Comparison of ENCODE assay signal across 8 cellular contexts in the genomic region with DNA sequence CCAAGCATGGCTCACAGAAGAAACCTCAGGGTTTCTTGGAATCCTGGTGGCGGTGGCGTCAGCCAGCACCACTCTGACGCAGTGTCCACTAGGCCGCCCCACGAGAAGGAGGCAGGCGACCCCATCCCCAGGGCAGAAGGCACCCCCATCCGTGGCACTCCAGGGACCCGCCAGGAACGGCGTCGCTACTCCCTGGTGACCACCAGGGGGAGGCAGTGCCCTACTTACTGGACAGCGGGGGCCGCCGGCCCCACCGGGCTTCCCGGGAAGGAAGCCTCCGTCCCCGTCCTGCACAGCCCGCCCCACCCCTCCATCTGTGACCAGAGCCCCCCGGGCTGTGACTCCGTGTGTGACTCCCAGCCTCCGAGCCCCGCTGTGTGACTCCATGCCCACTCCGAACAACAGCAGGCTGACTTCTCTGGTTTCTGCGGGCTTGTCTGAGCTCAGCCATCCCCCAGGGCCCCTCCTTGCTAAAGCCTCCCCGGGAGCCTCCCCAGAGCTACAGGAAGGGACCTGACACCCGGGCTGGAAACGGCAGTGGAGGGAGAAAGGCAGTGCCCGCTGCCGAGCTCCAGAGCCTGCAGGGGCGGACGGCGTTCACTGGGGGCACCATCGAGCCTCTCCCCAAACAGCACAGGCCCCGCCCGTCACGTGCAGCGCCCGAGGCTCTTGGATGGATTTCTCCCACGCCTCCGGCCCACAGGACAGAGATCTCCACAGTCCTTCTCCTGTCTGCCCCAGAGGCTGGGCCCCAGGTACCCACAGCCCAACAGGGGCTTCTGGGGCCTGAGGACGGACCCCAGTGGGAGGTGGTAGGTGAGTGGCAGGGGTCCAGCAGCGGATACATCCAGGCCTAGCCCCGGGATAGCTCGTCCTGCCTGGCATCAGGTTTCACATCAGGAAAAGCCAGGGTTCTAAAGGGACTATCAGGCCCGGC. TPM values are rescaled to one million over a fixed set of nuclear protein-coding genes. Genes with fewer than 3 reads are reported as not detected.
DNase-seq lines count a peak whose midpoint lies in the region; ATAC-seq and TF ChIP-seq lines count a peak whose summit lies in the region.

No MANE protein-coding gene starts in this region.

- H3K4me1 ChIP-seq in BLaER1, result peaks cover 15% of the 10 kb centered on the region; the same call in 1 of the 2 replicates
- no peaks in the 10 kb centered on the region for H3K4me1 ChIP-seq in MM.1S (ENCODE audit: low read length)

- H3K4me3 Mint-ChIP-seq in nephron progenitor cell, result peak overlapping the region; percentile 85

- H3K4me1 Mint-ChIP-seq in nephron progenitor cell, result peaks cover 29% of the 10 kb centered on the region

- H3K9me3 ChIP-seq in BLaER1 (no peaks in the 10 kb centered on the region; the same call in 1 of the 2 replicates), MM.1S (replicated peaks; ENCODE audit: insufficient read depth, low read length) (no peaks in the 10 kb centered on the region)

- H3K9me2 ChIP-seq in MM.1S (replicated peaks; ENCODE audit: insufficient read depth, low read length), result no peaks in the 10 kb centered on the region

- H3F3A ChIP-seq in MM.1S (ENCODE audit: insufficient read depth, low read length), result no peaks in the 10 kb centered on the region

- H3K27ac Mint-ChIP-seq in nephron progenitor cell, result peak overlapping the region; percentile 98

- TF ChIP-seq CTCF in MM.1S (IDR thresholded peaks at IDR 0.05; ENCODE audit: low read length) (peak; percentile 70), fibroblast of villous mesenchyme (IDR thresholded peaks at IDR 0.05; ENCODE audit: insufficient read depth, low read depth, low read length) (peak; percentile 78), nephron progenitor cell (IDR thresholded peaks at IDR 0.05) (peak; percentile 91)

- peak; percentile 63 for ATAC-seq in GM21390 (IDR thresholded peaks at IDR 0.05; ENCODE audit: unreplicated experiment)

- no peaks in the 10 kb centered on the region for H3K9me3 Mint-ChIP-seq in nephron progenitor cell

- no peaks in the 10 kb centered on the region for H3K79me2 ChIP-seq in MM.1S (ENCODE audit: low read length)

- peak overlapping the region; percentile 99 for H2AFZ ChIP-seq in MM.1S (ENCODE audit: low read length)

- H3K36me3 Mint-ChIP-seq in nephron progenitor cell (ENCODE audit: low read depth), result no peaks in the 10 kb centered on the region

- H4K20me1 ChIP-seq in BLaER1, result no peaks in the 10 kb centered on the region
- H4K20me1 ChIP-seq in MM.1S (ENCODE audit: insufficient read depth, low read length), result no peaks in the 10 kb centered on the region

- H3K27me3 ChIP-seq in BLaER1 (no peaks in the 10 kb centered on the region), MM.1S (replicated peaks; ENCODE audit: insufficient read depth, low read length) (peaks cover 70% of the 10 kb centered on the region)

- H3K36me3 ChIP-seq in BLaER1 (no peaks in the 10 kb centered on the region), MM.1S (replicated peaks; ENCODE audit: insufficient read depth, low read length) (no peaks in the 10 kb centered on the region)

- H3K9ac ChIP-seq in BLaER1 (peak overlapping the region; percentile 86), MM.1S (ENCODE audit: low read length) (peak overlapping the region; percentile 44; the same call in 1 of the 2 replicates)

- peak overlapping the region; percentile 82 for H3K27ac ChIP-seq in BLaER1
- H3K27ac ChIP-seq in MM.1S (ENCODE audit: low read length), result no peak overlapping the region

- H3K4me3 ChIP-seq in BLaER1 (peak overlapping the region; percentile 74), MM.1S (ENCODE audit: low read length) (peak overlapping the region; percentile 74), fibroblast of villous mesenchyme (ENCODE audit: low read depth, low read length) (peak overlapping the region; percentile 59)

- H3K4me2 ChIP-seq in BLaER1 (peak overlapping the region; percentile 90), MM.1S (ENCODE audit: low read depth, low read length) (peak overlapping the region; percentile 99)

- H3K27me3 Mint-ChIP-seq in nephron progenitor cell (ENCODE audit: low read depth, poor library complexity), result peaks cover 7% of the 10 kb centered on the region

- peak; percentile 64 for DNase-seq in MM.1S
- peak; percentile 31 for DNase-seq in SIG-M5 (lab: John Stamatoyannopoulos, UW)
- DNase-seq in activated gamma-delta T cell (lab: John Stamatoyannopoulos, UW), result peak; percentile 35
- DNase-seq in fibroblast of villous mesenchyme (ENCODE audit: low read depth), result peak; percentile 96
- DNase-seq in nephron progenitor cell, result peak; percentile 89
- DNase-seq in stimulated activated naive CD4-positive, alpha-beta T cell (lab: John Stamatoyannopoulos, UW), result peak; percentile 46 to 74 (median 60)

RNA-seq across cellular contexts. Expression of a gene that starts 21.1 kb away (rescaled TPM):
- total RNA-seq in fibroblast of villous mesenchyme, result 0.64 and 2.2 TPM in 2 replicates

RNA-seq across cellular contexts. Expression of a gene that starts 35.5 kb away (rescaled TPM):
- 164 and 203 TPM in 2 replicates for total RNA-seq in fibroblast of villous mesenchyme

RNA-seq across cellular contexts. Expression of a gene that starts 35.8 kb away (rescaled TPM):
- 3.9 and 4.3 TPM in 2 replicates for total RNA-seq in fibroblast of villous mesenchyme

Comparison
In these comparisons a context has a peak if more than half of its experiments do, and no peak if none do; other contexts are left out.
1. DNase-seq: peak in every context shown above with its lines; median percentile 96 in fibroblast of villous mesenchyme; 89 in nephron progenitor cell; 64 in MM.1S; 60 in stimulated activated naive CD4-positive, alpha-beta T cell; 35 in activated gamma-delta T cell; 31 in SIG-M5.